10 cellular contexts compared by ENCODE assay signal in genomic region chr22:49052560-49052959, GRCh38.
A peak's percentile ranks its signal among the peaks of the same experiment; 100 is the strongest.
DNase-seq lines count a peak whose midpoint lies in the region; ATAC-seq and TF ChIP-seq lines count a peak whose summit lies in the region.
"Had no signal": no experiment of that assay in that cellular context is flagged by ENCODE, and none has a peak within 500 bp of the region (broad histone marks: within the 10 kb centered on the region; RNA-seq: fewer than 3 reads in every experiment).

No MANE protein-coding gene starts in this region.

- no peaks in the 10 kb centered on the region for H3K9me3 Mint-ChIP-seq in activated CD4-positive, alpha-beta T cell treated with anti-CD3 and anti-CD28 coated beads, Interleukin-2, amount 10 ng/mL, durations not matched to agents 24 days and 14 days
- no peaks in the 10 kb centered on the region for H3K9me3 Mint-ChIP-seq in activated T-helper 2 cell treated with anti-CD3 and anti-CD28 coated beads, Interferon-gamma antibody, Interleukin-2, Interleukin-4, amounts not matched to agents 10 μg/mL and 5 μg/mL and 100 μg/mL, durations not matched to agents 14 hours and 24 hours and 36 hours

- no peak overlapping the region for H3K4ac ChIP-seq in mesenchymal stem cell (ENCODE audit: low read depth in 1 of 2, low read length in 2 of 2)

- H3K4me1 ChIP-seq in mesenchymal stem cell (ENCODE audit: control insufficient read depth, insufficient read depth, low read depth, low read length) (no peaks in the 10 kb centered on the region), stomach (no peaks in the 10 kb centered on the region)

- H3K9me3 ChIP-seq in mesenchymal stem cell (ENCODE audit: control insufficient read depth, low read length) (no peaks in the 10 kb centered on the region), stomach (no peaks in the 10 kb centered on the region)

- H3K27ac ChIP-seq in mesenchymal stem cell (ENCODE audit: low read length, poor library complexity, severe bottlenecking) (no peak overlapping the region), stomach (no peak overlapping the region)

- no peak overlapping the region for H2BK5ac ChIP-seq in mesenchymal stem cell (ENCODE audit: low read depth, low read length, poor library complexity, severe bottlenecking)

- H3K9ac ChIP-seq in mesenchymal stem cell (ENCODE audit: low read length): peak overlapping the region; percentile 74

- no peak overlapping the region for H3K14ac ChIP-seq in mesenchymal stem cell (ENCODE audit: low read length in 2 of 2)

- H3K18ac ChIP-seq in mesenchymal stem cell (ENCODE audit: low read depth in 1 of 2, low read length in 2 of 2): no peak overlapping the region

- H2BK15ac ChIP-seq in mesenchymal stem cell (ENCODE audit: low read depth, poor library complexity, severe bottlenecking): no peak overlapping the region

- TF ChIP-seq POLR2A in stomach (IDR thresholded peaks at IDR 0.05): no peak

- H3K4me3 Mint-ChIP-seq in activated CD4-positive, alpha-beta T cell treated with anti-CD3 and anti-CD28 coated beads, Interleukin-2, amount 10 ng/mL, durations not matched to agents 24 days and 14 days: peak overlapping the region; percentile 88
- H3K4me3 Mint-ChIP-seq in activated T-helper 2 cell treated with anti-CD3 and anti-CD28 coated beads, Interferon-gamma antibody, Interleukin-2, Interleukin-4, amounts not matched to agents 10 μg/mL and 5 μg/mL and 100 μg/mL, durations not matched to agents 14 hours and 24 hours and 36 hours (ENCODE audit: low read depth): peak overlapping the region; percentile 86

- H2AK5ac ChIP-seq in mesenchymal stem cell (ENCODE audit: low read length, severe bottlenecking): no peak overlapping the region

- TF ChIP-seq CTCF in stomach (IDR thresholded peaks at IDR 0.05): no peak

- H3K23ac ChIP-seq in mesenchymal stem cell (ENCODE audit: low read length in 2 of 2): no peak overlapping the region

- H2BK12ac ChIP-seq in mesenchymal stem cell (ENCODE audit: low read length in 2 of 2): no peak overlapping the region

- H3K27me3 ChIP-seq in mesenchymal stem cell (ENCODE audit: control insufficient read depth in 1 of 2, insufficient read depth in 1 of 2, low read length in 2 of 2) (no peaks in the 10 kb centered on the region), stomach (peaks cover 0 to 45% (median 0%) of the 10 kb centered on the region in 3 donors)

- no peak overlapping the region for H2BK120ac ChIP-seq in mesenchymal stem cell (ENCODE audit: low read depth, low read length)

- H3K4me3 ChIP-seq in mesenchymal stem cell (ENCODE audit: insufficient read depth in 1 of 2, low read depth in 1 of 2, low read length in 2 of 2): peak overlapping the region in 1 of 2 experiments; percentile 75
- H3K4me3 ChIP-seq in stomach: peak overlapping the region; percentile 28 to 42 (median 40)

- intact Hi-C loops in activated CD4-positive, alpha-beta T cell treated with anti-CD3 and anti-CD28 coated beads, Interleukin-2, amount 10 ng/mL, durations not matched to agents 24 days and 14 days (cut with micrococcal nuclease): no loop called here
- intact Hi-C loops in activated T-helper 2 cell treated with anti-CD3 and anti-CD28 coated beads, Interferon-gamma antibody, Interleukin-2, Interleukin-4, amounts not matched to agents 10 μg/mL and 5 μg/mL and 100 μg/mL, durations not matched to agents 14 hours and 24 hours and 36 hours (cut with micrococcal nuclease): no loop called here
- intact Hi-C loops in stomach (cut with DNase I; ENCODE audit: low total_unique reads): no loop called here

- no peak overlapping the region for H4K91ac ChIP-seq in mesenchymal stem cell (ENCODE audit: low read length)

- no peak overlapping the region for H4K8ac ChIP-seq in mesenchymal stem cell (ENCODE audit: low read length)

- no peaks in the 10 kb centered on the region for H3K4me1 Mint-ChIP-seq in activated CD4-positive, alpha-beta T cell treated with anti-CD3 and anti-CD28 coated beads, Interleukin-2, amount 10 ng/mL, durations not matched to agents 24 days and 14 days
- peaks cover 5% of the 10 kb centered on the region for H3K4me1 Mint-ChIP-seq in activated T-helper 2 cell treated with anti-CD3 and anti-CD28 coated beads, Interferon-gamma antibody, Interleukin-2, Interleukin-4, amounts not matched to agents 10 μg/mL and 5 μg/mL and 100 μg/mL, durations not matched to agents 14 hours and 24 hours and 36 hours (ENCODE audit: low read depth)

- no peak overlapping the region for H3K4me2 ChIP-seq in mesenchymal stem cell (ENCODE audit: low read length, poor library complexity, severe bottlenecking)

- H3K36me3 ChIP-seq in mesenchymal stem cell (ENCODE audit: control insufficient read depth in 1 of 2, insufficient read depth in 2 of 2, low read depth in 1 of 2, low read length in 2 of 2): no peaks in the 10 kb centered on the region
- H3K36me3 ChIP-seq in stomach: no peaks in the 10 kb centered on the region

- no peak for DNase-seq in activated CD4-positive, alpha-beta T cell treated with anti-CD3 and anti-CD28 coated beads, Interleukin-2, amount 10 ng/mL, durations not matched to agents 24 days and 14 days
- no peak for DNase-seq in activated CD4-positive, alpha-beta T cell treated with anti-CD3 and anti-CD28 coated beads for 48 hours
- no peak for DNase-seq in activated T-helper 2 cell treated with anti-CD3 and anti-CD28 coated beads, Interferon-gamma antibody, Interleukin-2, Interleukin-4, amounts not matched to agents 10 μg/mL and 5 μg/mL and 100 μg/mL, durations not matched to agents 14 hours and 24 hours and 36 hours (ENCODE audit: low spot score)
- DNase-seq in mesenchymal stem cell: no peak
- no peak for DNase-seq in stomach
- DNase-seq in CD1c-positive myeloid dendritic cell (ENCODE audit: extremely low spot score): no peak
- DNase-seq: DMS79, NCI-H82 had no signal

- H3K27me3 Mint-ChIP-seq in activated CD4-positive, alpha-beta T cell treated with anti-CD3 and anti-CD28 coated beads, Interleukin-2, amount 10 ng/mL, durations not matched to agents 24 days and 14 days: no peaks in the 10 kb centered on the region
- no peaks in the 10 kb centered on the region for H3K27me3 Mint-ChIP-seq in activated T-helper 2 cell treated with anti-CD3 and anti-CD28 coated beads, Interferon-gamma antibody, Interleukin-2, Interleukin-4, amounts not matched to agents 10 μg/mL and 5 μg/mL and 100 μg/mL, durations not matched to agents 14 hours and 24 hours and 36 hours (ENCODE audit: low read depth)

- WGBS in mesenchymal stem cell: 73% methylated on average over 12 of the region's 12 CpGs
- WGBS in stomach, 5 donors: 58 to 65% (median 60%) methylated on average over 12 of the region's 12 CpGs

- H2AFZ ChIP-seq in mesenchymal stem cell (ENCODE audit: low read depth, low read length): no peak overlapping the region

- ATAC-seq in GM19395 (IDR thresholded peaks at IDR 0.05; ENCODE audit: unreplicated experiment) (no peak), GM21576 (IDR thresholded peaks at IDR 0.05; ENCODE audit: unreplicated experiment) (no peak)

- no peaks in the 10 kb centered on the region for H3K79me1 ChIP-seq in mesenchymal stem cell (replicated peaks; ENCODE audit: low read length, poor library complexity, severe bottlenecking)

- TF ChIP-seq EP300 in stomach (IDR thresholded peaks at IDR 0.05): no peak

- H3K27ac Mint-ChIP-seq in activated CD4-positive, alpha-beta T cell treated with anti-CD3 and anti-CD28 coated beads, Interleukin-2, amount 10 ng/mL, durations not matched to agents 24 days and 14 days: peak overlapping the region; percentile 88
- no peak overlapping the region for H3K27ac Mint-ChIP-seq in activated T-helper 2 cell treated with anti-CD3 and anti-CD28 coated beads, Interferon-gamma antibody, Interleukin-2, Interleukin-4, amounts not matched to agents 10 μg/mL and 5 μg/mL and 100 μg/mL, durations not matched to agents 14 hours and 24 hours and 36 hours

- H3K36me3 Mint-ChIP-seq in activated CD4-positive, alpha-beta T cell treated with anti-CD3 and anti-CD28 coated beads, Interleukin-2, amount 10 ng/mL, durations not matched to agents 24 days and 14 days (ENCODE audit: low read depth): no peaks in the 10 kb centered on the region
- no peaks in the 10 kb centered on the region for H3K36me3 Mint-ChIP-seq in activated T-helper 2 cell treated with anti-CD3 and anti-CD28 coated beads, Interferon-gamma antibody, Interleukin-2, Interleukin-4, amounts not matched to agents 10 μg/mL and 5 μg/mL and 100 μg/mL, durations not matched to agents 14 hours and 24 hours and 36 hours (ENCODE audit: low read depth)
